In genomic region chr5:160231789-160232342, GRCh38 we compare ENCODE assay signal across 17 cellular contexts. TPM values are rescaled to one million over a fixed set of nuclear protein-coding genes. Genes with fewer than 3 reads are reported as not detected.
DNase-seq lines count a peak whose midpoint lies in the region; ATAC-seq and TF ChIP-seq lines count a peak whose summit lies in the region.
"Had no signal": no experiment of that assay in that cellular context is flagged by ENCODE, and none has a peak within 500 bp of the region (broad histone marks: within the 10 kb centered on the region; RNA-seq: fewer than 3 reads in every experiment).

No MANE protein-coding gene starts in this region.

- intact Hi-C loops in adrenal gland (cut with DNase I), result no loop called here

- H3K4me1 ChIP-seq in adrenal gland (replicated peaks in 1 of 2), result peaks cover 0 to 13% of the 10 kb centered on the region in 2 donors
- H3K4me1 ChIP-seq: BLaER1, SJCRH30 had no signal

- no peaks in the 10 kb centered on the region for H3K9me3 Mint-ChIP-seq in stimulated activated memory B cell treated with anti-CD40 and anti-IgM and Interleukin-4, amounts not matched to agents 10 μg/mL and 1 μg/mL and 100 μg/mL, for 72 hours

- H3K4me1 Mint-ChIP-seq in stimulated activated memory B cell treated with anti-CD40 and anti-IgM and Interleukin-4, amounts not matched to agents 10 μg/mL and 1 μg/mL and 100 μg/mL, for 72 hours, result peaks cover 11% of the 10 kb centered on the region
- H3K4me1 Mint-ChIP-seq: endodermal cell had no signal

- 82 to 91% (median 88%) methylated on average over 10 of the region's 10 CpGs for WGBS in adrenal gland, 4 donors

- no peaks in the 10 kb centered on the region for H3K36me3 Mint-ChIP-seq in stimulated activated memory B cell treated with anti-CD40 and anti-IgM and Interleukin-4, amounts not matched to agents 10 μg/mL and 1 μg/mL and 100 μg/mL, for 72 hours

- H3K9me3 ChIP-seq in adrenal gland (replicated peaks in 1 of 3), result no peaks in the 10 kb centered on the region
- H3K9me3 ChIP-seq: BLaER1, neutrophil, SJCRH30 had no signal

- no peak overlapping the region for H3K4me3 Mint-ChIP-seq in stimulated activated memory B cell treated with anti-CD40 and anti-IgM and Interleukin-4, amounts not matched to agents 10 μg/mL and 1 μg/mL and 100 μg/mL, for 72 hours
- H3K4me3 Mint-ChIP-seq: endodermal cell had no signal

- peak overlapping the region in 3 of 5 donors; percentile 41 to 72 (median 47) for H3K27ac ChIP-seq in adrenal gland
- H3K27ac ChIP-seq: 22Rv1, BLaER1, neutrophil, SJCRH30 had no signal

- no peak overlapping the region for H3K4me3 ChIP-seq in adrenal gland
- H3K4me3 ChIP-seq: BLaER1, SJCRH30 had no signal

- no peaks in the 10 kb centered on the region for H3K27me3 ChIP-seq in adrenal gland
- H3K27me3 ChIP-seq: BLaER1, SJCRH30 had no signal

- peak; percentile 53 for ATAC-seq in HG02885 (IDR thresholded peaks at IDR 0.05; ENCODE audit: poor library complexity, unreplicated experiment)
- no peak for ATAC-seq in stimulated activated memory B cell treated with anti-CD40 and anti-IgM and Interleukin-4, amounts not matched to agents 10 μg/mL and 1 μg/mL and 100 μg/mL, for 72 hours

- H3K27me3 Mint-ChIP-seq in stimulated activated memory B cell treated with anti-CD40 and anti-IgM and Interleukin-4, amounts not matched to agents 10 μg/mL and 1 μg/mL and 100 μg/mL, for 72 hours, result peaks cover 9% of the 10 kb centered on the region

- TF ChIP-seq POLR2A in adrenal gland (IDR thresholded peaks at IDR 0.05), result no peak

- TF ChIP-seq CTCF in adrenal gland (IDR thresholded peaks at IDR 0.05), result no peak

- DNase-seq in NCI-H82 (lab: John Stamatoyannopoulos, UW), result peak; percentile 55
- DNase-seq in NCI-H82 treated with DMSO at 0.1 percent for 48 hours (lab: John Stamatoyannopoulos, UW; ENCODE audit: unreplicated experiment), result no peak
- no peak for DNase-seq in adrenal gland
- no peak for DNase-seq in NCI-H510A treated with DMSO at 0.1 percent for 48 hours (lab: John Stamatoyannopoulos, UW)
- no peak for DNase-seq in NCI-H748 (lab: John Stamatoyannopoulos, UW; ENCODE audit: unreplicated experiment)
- DNase-seq in NCI-H1436 (lab: John Stamatoyannopoulos, UW), result no peak
- DNase-seq: cerebellar nuclear complex, endodermal cell, GDM1, kidney glomerular epithelial cell, NCI-H345, SJCRH30 had no signal

- H3K27ac Mint-ChIP-seq in stimulated activated memory B cell treated with anti-CD40 and anti-IgM and Interleukin-4, amounts not matched to agents 10 μg/mL and 1 μg/mL and 100 μg/mL, for 72 hours, result peak overlapping the region; percentile 53
- H3K27ac Mint-ChIP-seq: endodermal cell had no signal

- H3K36me3 ChIP-seq in adrenal gland (replicated peaks in 1 of 2), result no peaks in the 10 kb centered on the region
- H3K36me3 ChIP-seq: BLaER1, neutrophil, SJCRH30 had no signal

RNA-seq across cellular contexts. Expression of gene FABP6, which starts 2.6 kb away (rescaled TPM):
- total RNA-seq in adrenal gland, result 10 to 100 TPM in 2 of 8 donors, 1 to 10 TPM in 5, not detected in 1; 3.1 to 12.8 (median 8.9) TPM
- 10 to 100 TPM; 12.6 to 29.4 (median 17.4) TPM for polyA plus RNA-seq in adrenal gland
